Comparison of ENCODE assay signal across 17 cellular contexts in the genomic region with DNA sequence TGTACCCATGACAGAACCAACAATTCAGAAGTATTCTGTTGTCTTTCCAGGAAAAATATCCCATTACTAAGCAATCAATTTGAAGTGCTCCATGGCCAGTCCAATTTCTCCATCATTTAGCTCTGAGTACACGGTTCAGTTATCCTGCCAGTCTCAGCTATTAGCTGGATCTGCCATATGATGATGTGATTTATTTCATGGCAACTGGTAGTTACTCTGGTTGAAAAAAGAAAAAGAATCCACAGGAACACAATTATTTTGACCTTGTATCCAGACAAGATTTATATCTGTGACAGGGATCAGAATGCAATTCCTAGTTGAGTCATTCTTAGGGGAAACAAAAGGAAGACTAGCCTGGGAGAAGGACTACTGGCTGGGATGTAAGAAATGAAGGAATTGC.
A peak's percentile ranks its signal among the peaks of the same experiment; 100 is the strongest.
DNase-seq lines count a peak whose midpoint lies in the region; ATAC-seq and TF ChIP-seq lines count a peak whose summit lies in the region.
"Had no signal": no experiment of that assay in that cellular context is flagged by ENCODE, and none has a peak within 500 bp of the region (broad histone marks: within the 10 kb centered on the region; RNA-seq: fewer than 3 reads in every experiment).

No MANE protein-coding gene starts in this region.

- no peaks in the 10 kb centered on the region for H3K9me3 ChIP-seq in PC-3 (ENCODE audit: low read length)
- H3K9me3 ChIP-seq in skeletal muscle tissue (ENCODE audit: control insufficient read depth in 3 of 3, low read length in 3 of 3): no peaks in the 10 kb centered on the region
- H3K9me3 ChIP-seq in Peyer's patch: no peaks in the 10 kb centered on the region

- H3F3A ChIP-seq in PC-3 (ENCODE audit: low read length, unreplicated experiment): no peaks in the 10 kb centered on the region

- H4K20me1 ChIP-seq in PC-3 (ENCODE audit: low read length): no peaks in the 10 kb centered on the region

- H3K36me3 ChIP-seq in PC-3 (ENCODE audit: low read depth, low read length) (no peaks in the 10 kb centered on the region), skeletal muscle tissue (ENCODE audit: control insufficient read depth in 3 of 3, insufficient read depth in 3 of 3, low read length in 3 of 3) (no peaks in the 10 kb centered on the region), Peyer's patch (no peaks in the 10 kb centered on the region)
- H3K36me3 ChIP-seq: SJSA1 had no signal

- in situ Hi-C loops in KBM-7 (cut with MboI; ENCODE audit: low pct_unique_long_range_greater_than_20kb, low sequenced_read_pairs): no loop called here

- H3K27ac ChIP-seq in PC-3 (ENCODE audit: low read length) (no peak overlapping the region), skeletal muscle tissue (ENCODE audit: low read depth, low read length) (peak overlapping the region; percentile 67), Peyer's patch (no peak overlapping the region)
- H3K27ac ChIP-seq: SJSA1 had no signal

- no peak overlapping the region for H3K9ac ChIP-seq in PC-3 (ENCODE audit: low read length)
- no peak overlapping the region for H3K9ac ChIP-seq in skeletal muscle tissue (ENCODE audit: low read depth in 1 of 3, low read length in 3 of 3)

- no peak for TF ChIP-seq CTCF in PC-3 (conservative IDR thresholded peaks at IDR 0.05; ENCODE audit: low read depth, low read length)
- no peak for TF ChIP-seq CTCF in fibroblast of pulmonary artery (IDR thresholded peaks at IDR 0.05; ENCODE audit: low read length, missing control alignments)
- no peak for TF ChIP-seq CTCF in Peyer's patch (IDR thresholded peaks at IDR 0.05)

- H3K4me3 ChIP-seq in PC-3 (ENCODE audit: low read length) (no peak overlapping the region), fibroblast of pulmonary artery (replicated peaks; ENCODE audit: low read depth, low read length) (no peak overlapping the region), skeletal muscle tissue (ENCODE audit: low read length in 3 of 3) (no peak overlapping the region), Peyer's patch (no peak overlapping the region)
- H3K4me3 ChIP-seq: K562, SJSA1 had no signal

- no peak overlapping the region for H2AFZ ChIP-seq in PC-3 (ENCODE audit: low read length)

- no TSS peak for BruUV-seq in PC-3 (replicated peaks; lab: Mats Ljungman, UMichigan)

- H3K27me3 ChIP-seq in PC-3 (ENCODE audit: low read length) (no peaks in the 10 kb centered on the region), skeletal muscle tissue (ENCODE audit: control insufficient read depth in 3 of 3, insufficient read depth in 3 of 3, low read length in 3 of 3) (no peaks in the 10 kb centered on the region), Peyer's patch (no peaks in the 10 kb centered on the region)
- H3K27me3 ChIP-seq: SJSA1 had no signal

- intact Hi-C loops in PC-3 (cut with micrococcal nuclease): no loop called here

- ATAC-seq in PC-3 (no peak), HG03039 (IDR thresholded peaks at IDR 0.05; ENCODE audit: unreplicated experiment) (no peak)
- ATAC-seq: HCT116; K562; left ventricle myocardium superior; naive thymus-derived CD8-positive, alpha-beta T cell had no signal

- CTCF ChIA-PET in PC-3 (lab: Charles Lee): no interaction called here

- peak; percentile 74 for DNase-seq in EL
- peak; percentile 24 for DNase-seq in PC-3
- DNase-seq in fibroblast of pulmonary artery (ENCODE audit: low read depth): peak; percentile 81
- DNase-seq in KBM-7: no peak
- no peak for DNase-seq in Peyer's patch
- DNase-seq: activated gamma-delta T cell treated with Interleukin-2 at 50 U/mL for 16 hours; CD8-positive, alpha-beta memory T cell; foreskin melanocyte; left ventricle myocardium superior; naive thymus-derived CD8-positive, alpha-beta T cell; NCI-H1105; T-helper 9 cell had no signal

- H3K79me2 ChIP-seq in PC-3 (ENCODE audit: low read length): no peaks in the 10 kb centered on the region

- TF ChIP-seq POLR2A in Peyer's patch (IDR thresholded peaks at IDR 0.05): no peak

- 0 out of 2 replicates have a peak, but pooled peaks cover 3% of the 10 kb centered on the region for H3K9me2 ChIP-seq in PC-3 (replicated peaks; ENCODE audit: low read length)

- POLR2A ChIA-PET in PC-3 (lab: Charles Lee; ENCODE audit: unreplicated experiment): no interaction called here

- H3K4me1 ChIP-seq in PC-3 (ENCODE audit: insufficient read depth, low read length) (peaks cover 13% of the 10 kb centered on the region), skeletal muscle tissue (ENCODE audit: control insufficient read depth in 3 of 3, insufficient read depth in 3 of 3, low read length in 3 of 3) (peaks cover 0 to 2% (median 0%) of the 10 kb centered on the region in 3 donors), Peyer's patch (no peaks in the 10 kb centered on the region)
- H3K4me1 ChIP-seq: SJSA1 had no signal

- H3K4me2 ChIP-seq in PC-3 (ENCODE audit: low read length): no peak overlapping the region

Comparison
In these comparisons a context has a peak if more than half of its experiments do, and no peak if none do; other contexts are left out.
1. DNase-seq: peak in EL (single experiment), PC-3 (single experiment) and fibroblast of pulmonary artery (single experiment); none in KBM-7 (single experiment) and Peyer's patch (0 of 3).